In the genomic region with DNA sequence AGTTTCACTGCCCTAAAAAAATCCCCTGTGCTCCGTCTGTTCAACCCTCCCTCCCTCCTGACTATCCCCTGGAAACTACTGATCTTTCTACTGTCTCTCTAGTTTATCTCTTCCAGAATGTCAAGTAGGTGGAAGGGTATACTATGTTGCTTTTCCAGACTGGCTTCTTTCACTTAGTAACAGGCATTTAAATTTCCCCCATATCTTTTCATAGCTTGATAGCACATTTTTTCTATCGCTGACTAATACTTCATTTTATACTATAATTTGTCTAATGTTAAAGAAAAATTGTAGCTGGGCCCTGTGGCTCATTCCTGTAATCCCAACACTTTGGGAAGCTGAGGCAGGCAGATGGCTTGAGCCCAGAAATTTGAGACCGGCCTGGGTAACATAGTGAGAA, we compare ENCODE assay signal across 3 cellular contexts.
"Had no signal": no experiment of that assay in that cellular context is flagged by ENCODE, and none has a peak within 500 bp of the region (broad histone marks: within the 10 kb centered on the region; RNA-seq: fewer than 3 reads in every experiment).

No MANE protein-coding gene starts in this region.

- H3K4me3 ChIP-seq: GM12878 had no signal

- DNase-seq: GDM1, GF-D8 had no signal
